Comparison of ENCODE assay signal across 9 cellular contexts in genomic region chr2:73980566-73980965, GRCh38. TPM values are rescaled to one million over a fixed set of nuclear protein-coding genes. Genes with fewer than 3 reads are reported as not detected.
DNase-seq lines count a peak whose midpoint lies in the region; ATAC-seq and TF ChIP-seq lines count a peak whose summit lies in the region.
"Had no signal": no experiment of that assay in that cellular context is flagged by ENCODE, and none has a peak within 500 bp of the region (broad histone marks: within the 10 kb centered on the region; RNA-seq: fewer than 3 reads in every experiment).

No MANE protein-coding gene starts in this region.

- no peaks in the 10 kb centered on the region for H3K36me3 Mint-ChIP-seq in activated CD8-positive, alpha-beta memory T cell treated with anti-CD3 and anti-CD28 coated beads, Interleukin-2, amount 10 ng/mL, durations not matched to agents 7 days and 5 days
- H3K36me3 Mint-ChIP-seq in stimulated activated effector memory CD8-positive, alpha-beta T cell treated with anti-CD3 and anti-CD28 coated beads, Interleukin-12 subunit alpha, Interleukin-12 subunit beta, amount 100 ng/mL, for 72 hours = peaks cover 12% of the 10 kb centered on the region

- H4K20me1 ChIP-seq in OCI-LY3 (ENCODE audit: insufficient read depth, low read length) = no peaks in the 10 kb centered on the region

- no peak for ATAC-seq in activated CD8-positive, alpha-beta memory T cell treated with anti-CD3 and anti-CD28 coated beads, Interleukin-2, amount 10 ng/mL, durations not matched to agents 7 days and 5 days
- no peak for ATAC-seq in stimulated activated effector memory CD8-positive, alpha-beta T cell treated with anti-CD3 and anti-CD28 coated beads, Interleukin-12 subunit alpha, Interleukin-12 subunit beta, amount 100 ng/mL, for 72 hours

- H3K4me1 ChIP-seq in OCI-LY3 (ENCODE audit: low read length) (peaks cover 42% of the 10 kb centered on the region), tibial nerve (peaks cover 0 to 40% (median 18%) of the 10 kb centered on the region in 4 donors)

- peaks cover 36% of the 10 kb centered on the region for H3K4me1 Mint-ChIP-seq in activated CD8-positive, alpha-beta memory T cell treated with anti-CD3 and anti-CD28 coated beads, Interleukin-2, amount 10 ng/mL, durations not matched to agents 7 days and 5 days
- peaks cover 55% of the 10 kb centered on the region for H3K4me1 Mint-ChIP-seq in stimulated activated effector memory CD8-positive, alpha-beta T cell treated with anti-CD3 and anti-CD28 coated beads, Interleukin-12 subunit alpha, Interleukin-12 subunit beta, amount 100 ng/mL, for 72 hours

- H3K4me3 Mint-ChIP-seq in activated CD8-positive, alpha-beta memory T cell treated with anti-CD3 and anti-CD28 coated beads, Interleukin-2, amount 10 ng/mL, durations not matched to agents 7 days and 5 days = peak overlapping the region; percentile 70
- peak overlapping the region; percentile 73 for H3K4me3 Mint-ChIP-seq in stimulated activated effector memory CD8-positive, alpha-beta T cell treated with anti-CD3 and anti-CD28 coated beads, Interleukin-12 subunit alpha, Interleukin-12 subunit beta, amount 100 ng/mL, for 72 hours

- no peak overlapping the region for H3K27ac Mint-ChIP-seq in activated CD8-positive, alpha-beta memory T cell treated with anti-CD3 and anti-CD28 coated beads, Interleukin-2, amount 10 ng/mL, durations not matched to agents 7 days and 5 days
- no peak overlapping the region for H3K27ac Mint-ChIP-seq in stimulated activated effector memory CD8-positive, alpha-beta T cell treated with anti-CD3 and anti-CD28 coated beads, Interleukin-12 subunit alpha, Interleukin-12 subunit beta, amount 100 ng/mL, for 72 hours

- no peak for TF ChIP-seq POLR2A in tibial nerve (IDR thresholded peaks at IDR 0.05)

- H3K27me3 ChIP-seq in OCI-LY3 (ENCODE audit: low read depth, low read length) (no peaks in the 10 kb centered on the region), tibial nerve (peaks cover 0 to 12% of the 10 kb centered on the region in 2 donors)

- no peak for DNase-seq in activated CD8-positive, alpha-beta memory T cell treated with anti-CD3 and anti-CD28 coated beads, Interleukin-2, amount 10 ng/mL, durations not matched to agents 7 days and 5 days
- no peak for DNase-seq in activated CD8-positive, alpha-beta memory T cell treated with anti-CD3 and anti-CD28 coated beads, Interleukin-2, amount 50 U/mL, for 48 hours
- DNase-seq in epithelial cell of prostate (ENCODE audit: low read depth, low spot score) (no peak), tibial nerve (ENCODE audit: low spot score in 2 of 2) (no peak), NCI-H1105 treated with DMSO at 0.1 percent for 48 hours (lab: John Stamatoyannopoulos, UW) (no peak), midbrain (lab: John Stamatoyannopoulos, UW) (no peak)
- no peak for DNase-seq in stimulated activated effector memory CD8-positive, alpha-beta T cell treated with anti-CD3 and anti-CD28 coated beads, Interleukin-12 subunit alpha, Interleukin-12 subunit beta, amount 100 ng/mL, for 72 hours (ENCODE audit: low spot score in 2 of 2)
- DNase-seq: activated CD4-positive, CD25-positive, alpha-beta regulatory T cell treated with anti-CD3 and anti-CD28 coated beads, Interleukin-2, amount 50 U/mL, for 72 hours had no signal

- TF ChIP-seq CTCF in OCI-LY3 (IDR thresholded peaks at IDR 0.05; ENCODE audit: low read depth, low read length) = no peak
- no peak for TF ChIP-seq CTCF in tibial nerve (IDR thresholded peaks at IDR 0.05)

- TF ChIP-seq EP300 in tibial nerve (IDR thresholded peaks at IDR 0.05) = no peak

- H3K27me3 Mint-ChIP-seq in activated CD8-positive, alpha-beta memory T cell treated with anti-CD3 and anti-CD28 coated beads, Interleukin-2, amount 10 ng/mL, durations not matched to agents 7 days and 5 days = peaks cover 23% of the 10 kb centered on the region

- peak overlapping the region; percentile 95 for H3K4me3 ChIP-seq in OCI-LY3 (ENCODE audit: low read length)
- H3K4me3 ChIP-seq in tibial nerve = no peak overlapping the region

- H3K4me2 ChIP-seq in OCI-LY3 (ENCODE audit: low read length) = peak overlapping the region; percentile 100

- no peak overlapping the region for H3K27ac ChIP-seq in OCI-LY3 (ENCODE audit: low read length)
- H3K27ac ChIP-seq in epithelial cell of prostate = peak overlapping the region; percentile 100
- H3K27ac ChIP-seq in tibial nerve = no peak overlapping the region

- H3K9me3 Mint-ChIP-seq in activated CD8-positive, alpha-beta memory T cell treated with anti-CD3 and anti-CD28 coated beads, Interleukin-2, amount 10 ng/mL, durations not matched to agents 7 days and 5 days (ENCODE audit: low read depth) = no peaks in the 10 kb centered on the region
- H3K9me3 Mint-ChIP-seq in stimulated activated effector memory CD8-positive, alpha-beta T cell treated with anti-CD3 and anti-CD28 coated beads, Interleukin-12 subunit alpha, Interleukin-12 subunit beta, amount 100 ng/mL, for 72 hours = no peaks in the 10 kb centered on the region

- peak overlapping the region; percentile 71 for H3K9ac ChIP-seq in OCI-LY3 (ENCODE audit: low read length)

- peak overlapping the region; percentile 90; the same call in 1 of the 2 replicates for H2AFZ ChIP-seq in OCI-LY3 (ENCODE audit: low read depth, low read length)

- H3K36me3 ChIP-seq in OCI-LY3 (replicated peaks; ENCODE audit: low read depth, low read length) (no peaks in the 10 kb centered on the region), tibial nerve (no peaks in the 10 kb centered on the region)

- peaks cover 22% of the 10 kb centered on the region for H3K79me2 ChIP-seq in OCI-LY3 (ENCODE audit: low read length)

- CTCF ChIA-PET in activated CD8-positive, alpha-beta memory T cell treated with anti-CD3 and anti-CD28 coated beads, Interleukin-2, amount 10 ng/mL, durations not matched to agents 7 days and 5 days (lab: Charles Lee) = interaction anchor here (1.2 to 1.5 kb wide), 3 partner anchors 10 to 154 kb away, joined by 3 to 8 read pairs (median 4); no protein-coding TSS in a partner anchor

- WGBS in tibial nerve, 2 donors = 88 to 95% methylated on average over 2 of the region's 2 CpGs

- H3K9me3 ChIP-seq in OCI-LY3 (ENCODE audit: insufficient read depth, low read length) (no peaks in the 10 kb centered on the region), tibial nerve (no peaks in the 10 kb centered on the region)

RNA-seq across cellular contexts. Expression of gene TET3, which starts 4.1 kb away (rescaled TPM):
- 10 to 100 TPM; 12.7 to 13.7 TPM for total RNA-seq in activated CD8-positive, alpha-beta memory T cell treated with anti-CD3 and anti-CD28 coated beads, Interleukin-2, amount 10 ng/mL, durations not matched to agents 7 days and 5 days
- total RNA-seq in tibial nerve = 10 to 100 TPM in 1 of 4 donors, 1 to 10 TPM in 3; 4.3 to 14.1 (median 6.6) TPM

RNA-seq across cellular contexts. Expression of gene DGUOK, which starts 53.9 kb away (rescaled TPM):
- total RNA-seq in activated CD8-positive, alpha-beta memory T cell treated with anti-CD3 and anti-CD28 coated beads, Interleukin-2, amount 10 ng/mL, durations not matched to agents 7 days and 5 days = 10 to 100 TPM; 65.9 to 75.4 TPM
- total RNA-seq in tibial nerve = 10 to 100 TPM; 36.9 to 63.9 (median 44.0) TPM
